In the genomic region with DNA sequence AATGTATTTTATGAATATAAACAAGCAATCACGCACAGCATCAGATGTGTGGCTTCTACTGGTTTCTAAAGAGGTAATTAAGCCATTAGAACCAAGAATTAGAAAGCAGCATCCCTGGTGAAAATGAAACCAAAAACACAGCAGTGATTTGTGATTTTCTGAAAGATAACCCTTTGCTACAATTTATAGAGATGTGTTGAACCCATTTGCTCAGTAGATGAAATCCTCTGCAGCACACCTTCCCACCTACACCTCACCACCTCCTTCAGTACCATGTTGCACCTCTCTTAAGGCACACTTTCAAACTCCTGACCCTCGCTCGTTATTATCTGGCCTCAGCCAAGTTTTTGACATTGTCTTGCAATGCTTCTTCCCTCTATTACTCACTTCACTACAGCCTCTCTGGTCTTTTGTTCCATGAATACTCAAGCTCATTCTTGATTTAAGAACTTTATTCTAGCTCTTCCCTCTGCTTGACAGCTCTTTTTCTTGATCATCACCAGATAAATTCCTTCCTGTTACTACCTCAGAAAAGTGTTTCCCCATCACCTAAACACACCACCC, we compare ENCODE assay signal across 8 cellular contexts. TPM values are rescaled to one million over a fixed set of nuclear protein-coding genes. Genes with fewer than 3 reads are reported as not detected.
DNase-seq lines count a peak whose midpoint lies in the region; ATAC-seq and TF ChIP-seq lines count a peak whose summit lies in the region.

No MANE protein-coding gene starts in this region.

- H3K9ac ChIP-seq in PC-3 (ENCODE audit: low read length) = no peak overlapping the region

- H3K4me1 ChIP-seq in ACC112 (ENCODE audit: control insufficient read depth, insufficient read depth, low read length, unreplicated experiment) (peaks cover 19% of the 10 kb centered on the region), Peyer's patch (peaks cover 0 to 16% (median 0%) of the 10 kb centered on the region in 4 donors), PC-3 (ENCODE audit: insufficient read depth, low read length) (no peaks in the 10 kb centered on the region)

- no peak for TF ChIP-seq POLR2A in Peyer's patch (IDR thresholded peaks at IDR 0.05)

- no peaks in the 10 kb centered on the region for H3K27me3 ChIP-seq in ACC112 (ENCODE audit: insufficient read depth, low read length)
- H3K27me3 ChIP-seq in Peyer's patch = no peaks in the 10 kb centered on the region
- H3K27me3 ChIP-seq in PC-3 (ENCODE audit: low read length) = no peaks in the 10 kb centered on the region

- no peaks in the 10 kb centered on the region for H4K20me1 ChIP-seq in PC-3 (ENCODE audit: low read length)

- no TSS peak for BruUV-seq in PC-3 (replicated peaks; lab: Mats Ljungman, UMichigan)

- H3K27ac ChIP-seq in ACC112 (ENCODE audit: low read depth, low read length) = peak overlapping the region; percentile 72
- peak overlapping the region in 3 of 4 donors; percentile 6 to 58 (median 45) for H3K27ac ChIP-seq in Peyer's patch
- H3K27ac ChIP-seq in PC-3 (ENCODE audit: low read length) = no peak overlapping the region

- DNase-seq in Peyer's patch (no peak), hepatic stellate cell (ENCODE audit: low spot score) (peak; percentile 6), AG08395 (ENCODE audit: low spot score) (no peak), DMS 273 (lab: John Stamatoyannopoulos, UW; ENCODE audit: unreplicated experiment) (no peak), hippocampal formation (lab: John Stamatoyannopoulos, UW) (no peak), PC-3 (no peak)

- CTCF ChIA-PET in PC-3 (lab: Charles Lee) = no interaction called here

- POLR2A ChIA-PET in PC-3 (lab: Charles Lee; ENCODE audit: unreplicated experiment) = no interaction called here

- H2AFZ ChIP-seq in ACC112 (ENCODE audit: low read length, unreplicated experiment) = peak overlapping the region; percentile 61
- no peak overlapping the region for H2AFZ ChIP-seq in PC-3 (ENCODE audit: low read length)

- H3K79me2 ChIP-seq in ACC112 (ENCODE audit: control insufficient read depth, insufficient read depth, low read length, unreplicated experiment) = peaks cover 5% of the 10 kb centered on the region
- H3K79me2 ChIP-seq in PC-3 (ENCODE audit: low read length) = no peaks in the 10 kb centered on the region

- H3K4me3 ChIP-seq in ACC112 (ENCODE audit: low read depth, low read length) (peak overlapping the region; percentile 88), Peyer's patch (peak overlapping the region in 2 of 4 donors; percentile 6 to 12), PC-3 (ENCODE audit: low read length) (no peak overlapping the region)

- ATAC-seq in GM18502 (IDR thresholded peaks at IDR 0.05; ENCODE audit: poor library complexity, unreplicated experiment) (peak; percentile 46), PC-3 (no peak)

- no peaks in the 10 kb centered on the region for H3F3A ChIP-seq in PC-3 (ENCODE audit: low read length, unreplicated experiment)

- no peak for TF ChIP-seq CTCF in Peyer's patch (IDR thresholded peaks at IDR 0.05)
- no peak for TF ChIP-seq CTCF in PC-3 (conservative IDR thresholded peaks at IDR 0.05; ENCODE audit: low read depth, low read length)

- no peaks in the 10 kb centered on the region for H3K9me2 ChIP-seq in PC-3 (replicated peaks; ENCODE audit: low read length)

- no peaks in the 10 kb centered on the region for H3K36me3 ChIP-seq in ACC112 (ENCODE audit: insufficient read depth, low read length)
- peaks cover 0 to 5% (median 0%) of the 10 kb centered on the region in 3 donors for H3K36me3 ChIP-seq in Peyer's patch
- H3K36me3 ChIP-seq in PC-3 (ENCODE audit: low read depth, low read length) = no peaks in the 10 kb centered on the region

- H3K4me2 ChIP-seq in PC-3 (ENCODE audit: low read length) = no peak overlapping the region

- intact Hi-C loops in PC-3 (cut with micrococcal nuclease) = no loop called here

- H3K9me3 ChIP-seq in Peyer's patch (no peaks in the 10 kb centered on the region), PC-3 (ENCODE audit: low read length) (no peaks in the 10 kb centered on the region)

RNA-seq across cellular contexts. Expression of a gene that starts 38.6 kb away (rescaled TPM):
- 10 to 100 TPM; 29.2 to 61.9 (median 39.0) TPM for total RNA-seq in Peyer's patch
- total RNA-seq in PC-3 (2014; rRNA removed) = 37.3 and 56.1 TPM in 2 replicates

RNA-seq across cellular contexts. Expression of a gene that starts 38.7 kb away (rescaled TPM):
- total RNA-seq in Peyer's patch (10 to 100 TPM in 2 of 4 donors, 1 to 10 TPM in 2; 5.8 to 22.3 (median 12.8) TPM), PC-3 (2014; rRNA removed) (8.8 and 12.7 TPM in 2 replicates)

RNA-seq across cellular contexts. Expression of a gene that starts 53.4 kb away (rescaled TPM):
- 1 to 10 TPM in 3 of 4 donors, not detected in 1; 2.1 to 6.6 (median 4.7) TPM for total RNA-seq in Peyer's patch
- 4.3 and 5.5 TPM in 2 replicates for total RNA-seq in PC-3 (2014; rRNA removed)
